In the genomic region with DNA sequence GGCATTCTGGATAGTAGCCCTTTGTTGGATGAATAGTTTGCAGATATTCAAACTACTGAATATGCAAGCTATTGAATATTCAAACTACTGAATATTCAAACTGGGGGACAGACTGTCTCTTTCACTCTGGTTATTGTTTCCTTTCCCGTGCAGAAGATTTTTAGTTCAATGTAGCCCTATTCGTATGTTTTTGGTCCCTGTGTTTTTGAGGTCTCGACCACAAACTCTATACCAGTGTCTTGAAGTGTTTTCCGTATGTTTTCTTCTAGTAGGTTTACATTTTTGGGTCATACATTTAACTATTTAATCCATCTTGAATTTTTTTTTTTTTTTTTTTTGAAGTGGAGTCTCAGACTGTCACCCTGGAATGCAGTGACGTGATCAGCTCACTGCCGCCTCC, we compare ENCODE assay signal across 22 cellular contexts.
"Had no signal": no experiment of that assay in that cellular context is flagged by ENCODE, and none has a peak within 500 bp of the region (broad histone marks: within the 10 kb centered on the region; RNA-seq: fewer than 3 reads in every experiment).

No MANE protein-coding gene starts in this region.

- H3K27me3 ChIP-seq: gastroesophageal sphincter, transverse colon had no signal

- H3K27me3 Mint-ChIP-seq: activated B cell treated with CpG ODN at 0.5 μM for 24 hours; activated CD4-positive, alpha-beta T cell treated with anti-CD3 and anti-CD28 coated beads for 36 hours; activated naive CD8-positive, alpha-beta T cell treated with anti-CD3 and anti-CD28 coated beads, Interleukin-2, amount 10 ng/mL, durations not matched to agents 7 days and 5 days; stimulated activated naive CD8-positive, alpha-beta T cell treated with anti-CD3 and anti-CD28 coated beads, Interleukin-15, Interleukin-2, amounts not matched to agents 100 ng/mL and 50 ng/mL, for 24 hours had no signal

- H3K27ac ChIP-seq: epithelial cell of prostate, gastroesophageal sphincter, parathyroid adenoma, transverse colon had no signal

- H3K4me1 ChIP-seq: gastroesophageal sphincter, parathyroid adenoma, transverse colon had no signal

- H3K4me3 ChIP-seq: gastroesophageal sphincter, transverse colon had no signal

- H3K4me3 Mint-ChIP-seq: activated B cell treated with CpG ODN at 0.5 μM for 24 hours; activated CD4-positive, alpha-beta T cell treated with anti-CD3 and anti-CD28 coated beads for 36 hours; activated naive CD8-positive, alpha-beta T cell treated with anti-CD3 and anti-CD28 coated beads, Interleukin-2, amount 10 ng/mL, durations not matched to agents 7 days and 5 days; stimulated activated naive CD8-positive, alpha-beta T cell treated with anti-CD3 and anti-CD28 coated beads, Interleukin-15, Interleukin-2, amounts not matched to agents 100 ng/mL and 50 ng/mL, for 24 hours had no signal

- ATAC-seq: activated CD4-positive, alpha-beta T cell treated with anti-CD3 and anti-CD28 coated beads for 36 hours; gastroesophageal sphincter; left colon; right cardiac atrium; SK-N-SH treated with all-trans-retinoic acid at 6 μM for 48 hours had no signal

- H3K27ac Mint-ChIP-seq: activated B cell treated with CpG ODN at 0.5 μM for 24 hours; activated naive CD8-positive, alpha-beta T cell treated with anti-CD3 and anti-CD28 coated beads, Interleukin-2, amount 10 ng/mL, durations not matched to agents 7 days and 5 days; activated T-helper 2 cell treated with anti-CD3 and anti-CD28 coated beads, Interferon-gamma antibody, Interleukin-2, Interleukin-4, amounts not matched to agents 10 μg/mL and 5 μg/mL and 100 μg/mL, durations not matched to agents 14 hours and 24 hours and 36 hours had no signal

- DNase-seq: activated B cell treated with CpG ODN at 0.5 μM for 24 hours; activated CD4-positive, alpha-beta T cell treated with anti-CD3 and anti-CD28 coated beads for 36 hours; activated CD4-positive, alpha-beta T cell treated with anti-CD3 and anti-CD28 coated beads, Interleukin-2, amount 50 U/mL, for 4 hours; activated naive CD8-positive, alpha-beta T cell treated with anti-CD3 and anti-CD28 coated beads, Interleukin-2, amount 10 ng/mL, durations not matched to agents 7 days and 5 days; amygdala; cortex of kidney; head of caudate nucleus; hypothalamus; left colon; mesenchymal stem cell; nucleus accumbens; right cardiac atrium; stimulated activated CD4-positive, alpha-beta T cell treated with anti-CD3 and anti-CD28 coated beads, Interleukin-4, amount 100 ng/mL, for 4 hours; substantia nigra; T1000; transverse colon had no signal
